Comparison of ENCODE assay signal across 20 cellular contexts in genomic region chr2:217992061-217992460, GRCh38. TPM values are rescaled to one million over a fixed set of nuclear protein-coding genes. Genes with fewer than 3 reads are reported as not detected.
"Had no signal": no experiment of that assay in that cellular context is flagged by ENCODE, and none has a peak within 500 bp of the region (broad histone marks: within the 10 kb centered on the region; RNA-seq: fewer than 3 reads in every experiment).

No MANE protein-coding gene starts in this region.

- ATAC-seq: activated T-cell treated with anti-CD3 and anti-CD28 coated beads, Interleukin-2, amount 50 U/mL, for 72 hours; gastroesophageal sphincter; naive thymus-derived CD8-positive, alpha-beta T cell had no signal

- DNase-seq: activated CD4-positive, alpha-beta T cell treated with anti-CD3 and anti-CD28 coated beads, Interleukin-2, amount 50 U/mL, for 4 hours; activated effector memory CD4-positive, alpha-beta T cell treated with anti-CD3 and anti-CD28 coated beads, Interleukin-2, amount 50 U/mL, for 16 hours; activated naive CD4-positive, alpha-beta T cell treated with anti-CD3 and anti-CD28 coated beads, Interleukin-2, amount 50 U/mL, for 16 hours; activated T-cell treated with anti-CD3 and anti-CD28 coated beads, Interleukin-2, amount 50 U/mL, for 72 hours; effector memory CD4-positive, alpha-beta T cell; naive thymus-derived CD8-positive, alpha-beta T cell; stimulated activated CD4-positive, alpha-beta T cell treated with anti-CD3 and anti-CD28 coated beads, Interleukin-12 subunit alpha, Interleukin-12 subunit beta, amount 100 ng/mL, for 4 hours; stimulated activated CD4-positive, alpha-beta T cell treated with anti-CD3 and anti-CD28 coated beads, Interleukin-1b, Interleukin-23, amount 100 ng/mL, for 48 hours; stimulated activated CD8-positive, alpha-beta memory T cell treated with anti-CD3 and anti-CD28 coated beads, Interleukin-4, amount 100 ng/mL, for 48 hours; stimulated activated naive CD4-positive, alpha-beta T cell treated with Interleukin-2 at 50 U/mL for 16 hours; substantia nigra; SW 1271; T-helper 2 cell; WERI-Rb-1 had no signal

- H3K9me3 ChIP-seq: esophagus muscularis mucosa, gastroesophageal sphincter had no signal

- H3K4me3 Mint-ChIP-seq: activated T-cell treated with anti-CD3 and anti-CD28 coated beads, Interleukin-2, amount 50 U/mL, for 72 hours; dendritic cell treated with granulocyte-macrophage colony-stimulating factor and Interleukin-4, amounts not matched to agents 40 ng/mL and 50 ng/mL, for 4 days; naive thymus-derived CD8-positive, alpha-beta T cell; type B pancreatic cell had no signal

- H3K4me3 ChIP-seq: cardiac muscle cell, esophagus muscularis mucosa, gastroesophageal sphincter had no signal

- FAIRE-seq: endothelial cell of umbilical vein had no signal

- H3K9me3 Mint-ChIP-seq: activated T-cell treated with anti-CD3 and anti-CD28 coated beads, Interleukin-2, amount 50 U/mL, for 72 hours; dendritic cell treated with granulocyte-macrophage colony-stimulating factor and Interleukin-4, amounts not matched to agents 40 ng/mL and 50 ng/mL, for 4 days; naive thymus-derived CD8-positive, alpha-beta T cell; type B pancreatic cell had no signal

- H3K36me3 ChIP-seq: cardiac muscle cell, gastroesophageal sphincter, WERI-Rb-1 had no signal

- H3K36me3 Mint-ChIP-seq: naive thymus-derived CD8-positive, alpha-beta T cell; type B pancreatic cell had no signal

- H3K27me3 ChIP-seq: esophagus muscularis mucosa, gastroesophageal sphincter had no signal

- H3K27ac Mint-ChIP-seq: activated T-cell treated with anti-CD3 and anti-CD28 coated beads, Interleukin-2, amount 50 U/mL, for 72 hours; dendritic cell treated with granulocyte-macrophage colony-stimulating factor and Interleukin-4, amounts not matched to agents 40 ng/mL and 50 ng/mL, for 4 days; type B pancreatic cell had no signal

- H3K27ac ChIP-seq: cardiac muscle cell, WERI-Rb-1 had no signal

RNA-seq across cellular contexts. Expression of gene TNS1, which starts 10.7 kb away (rescaled TPM):
- polyA plus RNA-seq: naive thymus-derived CD8-positive, alpha-beta T cell had no signal
